In the genomic region with DNA sequence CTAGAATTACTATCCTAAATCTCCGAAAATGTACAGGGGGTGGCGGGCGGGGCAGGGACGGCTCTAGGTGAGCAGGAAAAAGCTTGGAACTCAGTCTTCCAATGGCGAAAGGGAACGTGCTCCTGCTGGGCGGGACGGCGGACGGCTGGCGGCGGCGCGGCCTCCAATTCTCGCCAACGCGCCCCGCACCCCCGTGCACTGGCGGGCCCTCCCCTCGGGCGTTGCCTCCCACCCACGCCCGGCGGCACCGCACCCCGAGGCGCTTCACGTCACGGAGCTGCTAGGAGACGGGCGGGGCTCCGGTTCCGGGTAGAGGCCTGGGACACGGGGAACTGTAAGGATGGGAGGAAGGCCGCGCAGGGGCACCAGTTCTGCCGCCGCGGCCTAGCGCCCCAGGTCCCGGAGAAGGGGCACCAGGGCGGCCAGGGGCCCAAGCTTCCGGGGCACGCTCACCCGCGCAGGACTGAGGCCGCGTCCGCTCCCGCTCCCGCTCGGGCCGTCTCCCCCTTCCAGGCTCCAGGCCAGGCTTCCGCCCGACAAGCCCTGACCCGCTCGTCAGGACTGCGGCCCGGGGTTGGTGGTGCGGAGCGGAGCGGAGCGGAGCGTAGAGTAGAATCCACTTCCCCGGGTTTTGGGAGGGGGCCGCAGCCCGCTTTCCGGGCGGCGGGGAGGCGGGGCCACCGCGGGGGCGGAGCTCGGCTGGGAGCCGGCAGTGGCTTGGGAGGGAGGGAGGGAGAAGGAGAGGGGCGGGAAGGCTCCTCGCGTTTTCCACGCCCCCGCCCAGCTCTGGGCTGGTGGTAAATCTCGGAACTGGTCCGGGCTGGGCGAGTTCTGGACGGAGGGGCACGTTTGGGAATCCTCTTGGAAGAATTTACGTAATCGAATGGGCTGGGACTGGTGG, we compare ENCODE assay signal across 1 cellular context.
A peak's percentile ranks its signal among the peaks of the same experiment; 100 is the strongest.
TF ChIP-seq lines count a peak whose summit lies in the region.

A gene (minus strand): TSS at position 594 of the 901 bp plus-strand sequence. CDS start 3,167 bp downstream, outside the sequence.

TF ChIP-seq in HEK293, 187 proteins besides CTCF, POLR2A, EP300 and RAD21 (continued from another document and continues in another):
- TF ChIP-seq, protein P1, sequence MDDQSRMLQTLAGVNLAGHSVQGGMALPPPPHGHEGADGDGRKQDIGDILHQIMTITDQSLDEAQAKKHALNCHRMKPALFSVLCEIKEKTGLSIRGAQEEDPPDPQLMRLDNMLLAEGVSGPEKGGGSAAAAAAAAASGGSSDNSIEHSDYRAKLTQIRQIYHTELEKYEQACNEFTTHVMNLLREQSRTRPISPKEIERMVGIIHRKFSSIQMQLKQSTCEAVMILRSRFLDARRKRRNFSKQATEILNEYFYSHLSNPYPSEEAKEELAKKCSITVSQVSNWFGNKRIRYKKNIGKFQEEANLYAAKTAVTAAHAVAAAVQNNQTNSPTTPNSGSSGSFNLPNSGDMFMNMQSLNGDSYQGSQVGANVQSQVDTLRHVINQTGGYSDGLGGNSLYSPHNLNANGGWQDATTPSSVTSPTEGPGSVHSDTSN (CRISPR knock-in tag; IDR thresholded peaks at IDR 0.05), result peak; percentile 65; the same call in 1 of the 2 replicates
- TF ChIP-seq ZSCAN23 (tag by site-specific recombination; IDR thresholded peaks at IDR 0.05) (no peak), ZBTB21 (tag by site-specific recombination; IDR thresholded peaks at IDR 0.05) (peak; percentile 35; the same call in 1 of the 2 replicates), ZNF133 (tag by site-specific recombination; IDR thresholded peaks at IDR 0.05) (peak; percentile 35; the same call in 1 of the 2 replicates), ZNF501 (tag by site-specific recombination; IDR thresholded peaks at IDR 0.05) (peak; percentile 97), ZNF169 (tag by site-specific recombination; IDR thresholded peaks at IDR 0.05) (no peak), ZFP41 (tag by site-specific recombination; IDR thresholded peaks at IDR 0.05; ENCODE audit: borderline replicate concordance) (no peak; the same call in 1 of the 2 replicates), ZNF544 (tag by site-specific recombination; IDR thresholded peaks at IDR 0.05) (no peak), ZBTB17 (tag by site-specific recombination; IDR thresholded peaks at IDR 0.05) (peak; percentile 83), ZNF114 (tag by site-specific recombination; IDR thresholded peaks at IDR 0.05) (no peak), ZNF549 (tag by site-specific recombination; IDR thresholded peaks at IDR 0.05) (no peak), ZNF2 (tag by site-specific recombination; IDR thresholded peaks at IDR 0.05) (peak; percentile 94), ZSCAN16 (tag by site-specific recombination; IDR thresholded peaks at IDR 0.05) (peak; percentile 67; the same call in 1 of the 2 replicates), ZNF629 (tag by site-specific recombination; IDR thresholded peaks at IDR 0.05) (peak; percentile 87), ZNF521 (tag by site-specific recombination; IDR thresholded peaks at IDR 0.05) (no peak), ZNF621 (tag by site-specific recombination; IDR thresholded peaks at IDR 0.05) (no peak), ZNF16 (tag by site-specific recombination; IDR thresholded peaks at IDR 0.05; ENCODE audit: low read depth) (no peak), ZSCAN30 (tag by site-specific recombination; IDR thresholded peaks at IDR 0.05) (peak; percentile 96), ZFHX2 (tag by site-specific recombination; conservative IDR thresholded peaks at IDR 0.05) (peak; percentile 97), ZNF211 (tag by site-specific recombination; IDR thresholded peaks at IDR 0.05; ENCODE audit: low read depth) (no peak), PRDM1 (tag by site-specific recombination; IDR thresholded peaks at IDR 0.05) (peak; percentile 56; the same call in 1 of the 2 replicates), ZNF624 (tag by site-specific recombination; IDR thresholded peaks at IDR 0.05) (no peak), ZNF302 (tag by site-specific recombination; IDR thresholded peaks at IDR 0.05; ENCODE audit: low read depth) (no peak)
- TF ChIP-seq, protein P2, sequence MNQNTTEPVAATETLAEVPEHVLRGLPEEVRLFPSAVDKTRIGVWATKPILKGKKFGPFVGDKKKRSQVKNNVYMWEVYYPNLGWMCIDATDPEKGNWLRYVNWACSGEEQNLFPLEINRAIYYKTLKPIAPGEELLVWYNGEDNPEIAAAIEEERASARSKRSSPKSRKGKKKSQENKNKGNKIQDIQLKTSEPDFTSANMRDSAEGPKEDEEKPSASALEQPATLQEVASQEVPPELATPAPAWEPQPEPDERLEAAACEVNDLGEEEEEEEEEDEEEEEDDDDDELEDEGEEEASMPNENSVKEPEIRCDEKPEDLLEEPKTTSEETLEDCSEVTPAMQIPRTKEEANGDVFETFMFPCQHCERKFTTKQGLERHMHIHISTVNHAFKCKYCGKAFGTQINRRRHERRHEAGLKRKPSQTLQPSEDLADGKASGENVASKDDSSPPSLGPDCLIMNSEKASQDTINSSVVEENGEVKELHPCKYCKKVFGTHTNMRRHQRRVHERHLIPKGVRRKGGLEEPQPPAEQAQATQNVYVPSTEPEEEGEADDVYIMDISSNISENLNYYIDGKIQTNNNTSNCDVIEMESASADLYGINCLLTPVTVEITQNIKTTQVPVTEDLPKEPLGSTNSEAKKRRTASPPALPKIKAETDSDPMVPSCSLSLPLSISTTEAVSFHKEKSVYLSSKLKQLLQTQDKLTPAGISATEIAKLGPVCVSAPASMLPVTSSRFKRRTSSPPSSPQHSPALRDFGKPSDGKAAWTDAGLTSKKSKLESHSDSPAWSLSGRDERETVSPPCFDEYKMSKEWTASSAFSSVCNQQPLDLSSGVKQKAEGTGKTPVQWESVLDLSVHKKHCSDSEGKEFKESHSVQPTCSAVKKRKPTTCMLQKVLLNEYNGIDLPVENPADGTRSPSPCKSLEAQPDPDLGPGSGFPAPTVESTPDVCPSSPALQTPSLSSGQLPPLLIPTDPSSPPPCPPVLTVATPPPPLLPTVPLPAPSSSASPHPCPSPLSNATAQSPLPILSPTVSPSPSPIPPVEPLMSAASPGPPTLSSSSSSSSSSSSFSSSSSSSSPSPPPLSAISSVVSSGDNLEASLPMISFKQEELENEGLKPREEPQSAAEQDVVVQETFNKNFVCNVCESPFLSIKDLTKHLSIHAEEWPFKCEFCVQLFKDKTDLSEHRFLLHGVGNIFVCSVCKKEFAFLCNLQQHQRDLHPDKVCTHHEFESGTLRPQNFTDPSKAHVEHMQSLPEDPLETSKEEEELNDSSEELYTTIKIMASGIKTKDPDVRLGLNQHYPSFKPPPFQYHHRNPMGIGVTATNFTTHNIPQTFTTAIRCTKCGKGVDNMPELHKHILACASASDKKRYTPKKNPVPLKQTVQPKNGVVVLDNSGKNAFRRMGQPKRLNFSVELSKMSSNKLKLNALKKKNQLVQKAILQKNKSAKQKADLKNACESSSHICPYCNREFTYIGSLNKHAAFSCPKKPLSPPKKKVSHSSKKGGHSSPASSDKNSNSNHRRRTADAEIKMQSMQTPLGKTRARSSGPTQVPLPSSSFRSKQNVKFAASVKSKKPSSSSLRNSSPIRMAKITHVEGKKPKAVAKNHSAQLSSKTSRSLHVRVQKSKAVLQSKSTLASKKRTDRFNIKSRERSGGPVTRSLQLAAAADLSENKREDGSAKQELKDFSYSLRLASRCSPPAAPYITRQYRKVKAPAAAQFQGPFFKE (tag by site-specific recombination; IDR thresholded peaks at IDR 0.05; ENCODE audit: borderline replicate concordance), result no peak
- TF ChIP-seq, protein P3, sequence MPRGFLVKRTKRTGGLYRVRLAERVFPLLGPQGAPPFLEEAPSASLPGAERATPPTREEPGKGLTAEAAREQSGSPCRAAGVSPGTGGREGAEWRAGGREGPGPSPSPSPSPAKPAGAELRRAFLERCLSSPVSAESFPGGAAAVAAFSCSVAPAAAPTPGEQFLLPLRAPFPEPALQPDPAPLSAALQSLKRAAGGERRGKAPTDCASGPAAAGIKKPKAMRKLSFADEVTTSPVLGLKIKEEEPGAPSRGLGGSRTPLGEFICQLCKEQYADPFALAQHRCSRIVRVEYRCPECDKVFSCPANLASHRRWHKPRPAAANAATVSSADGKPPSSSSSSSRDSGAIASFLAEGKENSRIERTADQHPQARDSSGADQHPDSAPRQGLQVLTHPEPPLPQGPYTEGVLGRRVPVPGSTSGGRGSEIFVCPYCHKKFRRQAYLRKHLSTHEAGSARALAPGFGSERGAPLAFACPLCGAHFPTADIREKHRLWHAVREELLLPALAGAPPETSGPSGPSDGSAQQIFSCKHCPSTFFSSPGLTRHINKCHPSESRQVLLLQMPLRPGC (tag by site-specific recombination; IDR thresholded peaks at IDR 0.05), result peak; percentile 45; the same call in 1 of the 2 replicates
- TF ChIP-seq, protein P4, sequence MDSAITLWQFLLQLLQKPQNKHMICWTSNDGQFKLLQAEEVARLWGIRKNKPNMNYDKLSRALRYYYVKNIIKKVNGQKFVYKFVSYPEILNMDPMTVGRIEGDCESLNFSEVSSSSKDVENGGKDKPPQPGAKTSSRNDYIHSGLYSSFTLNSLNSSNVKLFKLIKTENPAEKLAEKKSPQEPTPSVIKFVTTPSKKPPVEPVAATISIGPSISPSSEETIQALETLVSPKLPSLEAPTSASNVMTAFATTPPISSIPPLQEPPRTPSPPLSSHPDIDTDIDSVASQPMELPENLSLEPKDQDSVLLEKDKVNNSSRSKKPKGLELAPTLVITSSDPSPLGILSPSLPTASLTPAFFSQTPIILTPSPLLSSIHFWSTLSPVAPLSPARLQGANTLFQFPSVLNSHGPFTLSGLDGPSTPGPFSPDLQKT (IDR thresholded peaks at IDR 0.05; ENCODE audit: borderline replicate concordance, low read depth, low read length), result no peak
- TF ChIP-seq, protein P5, sequence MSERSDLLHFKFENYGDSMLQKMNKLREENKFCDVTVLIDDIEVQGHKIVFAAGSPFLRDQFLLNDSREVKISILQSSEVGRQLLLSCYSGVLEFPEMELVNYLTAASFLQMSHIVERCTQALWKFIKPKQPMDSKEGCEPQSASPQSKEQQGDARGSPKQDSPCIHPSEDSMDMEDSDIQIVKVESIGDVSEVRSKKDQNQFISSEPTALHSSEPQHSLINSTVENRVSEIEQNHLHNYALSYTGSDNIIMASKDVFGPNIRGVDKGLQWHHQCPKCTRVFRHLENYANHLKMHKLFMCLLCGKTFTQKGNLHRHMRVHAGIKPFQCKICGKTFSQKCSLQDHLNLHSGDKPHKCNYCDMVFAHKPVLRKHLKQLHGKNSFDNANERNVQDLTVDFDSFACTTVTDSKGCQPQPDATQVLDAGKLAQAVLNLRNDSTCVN (tag by site-specific recombination; optimal IDR thresholded peaks at IDR 0.05), result peak; percentile 98
- TF ChIP-seq, protein P6, sequence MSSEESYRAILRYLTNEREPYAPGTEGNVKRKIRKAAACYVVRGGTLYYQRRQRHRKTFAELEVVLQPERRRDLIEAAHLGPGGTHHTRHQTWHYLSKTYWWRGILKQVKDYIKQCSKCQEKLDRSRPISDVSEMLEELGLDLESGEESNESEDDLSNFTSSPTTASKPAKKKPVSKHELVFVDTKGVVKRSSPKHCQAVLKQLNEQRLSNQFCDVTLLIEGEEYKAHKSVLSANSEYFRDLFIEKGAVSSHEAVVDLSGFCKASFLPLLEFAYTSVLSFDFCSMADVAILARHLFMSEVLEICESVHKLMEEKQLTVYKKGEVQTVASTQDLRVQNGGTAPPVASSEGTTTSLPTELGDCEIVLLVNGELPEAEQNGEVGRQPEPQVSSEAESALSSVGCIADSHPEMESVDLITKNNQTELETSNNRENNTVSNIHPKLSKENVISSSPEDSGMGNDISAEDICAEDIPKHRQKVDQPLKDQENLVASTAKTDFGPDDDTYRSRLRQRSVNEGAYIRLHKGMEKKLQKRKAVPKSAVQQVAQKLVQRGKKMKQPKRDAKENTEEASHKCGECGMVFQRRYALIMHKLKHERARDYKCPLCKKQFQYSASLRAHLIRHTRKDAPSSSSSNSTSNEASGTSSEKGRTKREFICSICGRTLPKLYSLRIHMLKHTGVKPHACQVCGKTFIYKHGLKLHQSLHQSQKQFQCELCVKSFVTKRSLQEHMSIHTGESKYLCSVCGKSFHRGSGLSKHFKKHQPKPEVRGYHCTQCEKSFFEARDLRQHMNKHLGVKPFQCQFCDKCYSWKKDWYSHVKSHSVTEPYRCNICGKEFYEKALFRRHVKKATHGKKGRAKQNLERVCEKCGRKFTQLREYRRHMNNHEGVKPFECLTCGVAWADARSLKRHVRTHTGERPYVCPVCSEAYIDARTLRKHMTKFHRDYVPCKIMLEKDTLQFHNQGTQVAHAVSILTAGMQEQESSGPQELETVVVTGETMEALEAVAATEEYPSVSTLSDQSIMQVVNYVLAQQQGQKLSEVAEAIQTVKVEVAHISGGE (tag by site-specific recombination; conservative IDR thresholded peaks at IDR 0.05; ENCODE audit: low read depth), result peak; percentile 93
- TF ChIP-seq, protein P7, sequence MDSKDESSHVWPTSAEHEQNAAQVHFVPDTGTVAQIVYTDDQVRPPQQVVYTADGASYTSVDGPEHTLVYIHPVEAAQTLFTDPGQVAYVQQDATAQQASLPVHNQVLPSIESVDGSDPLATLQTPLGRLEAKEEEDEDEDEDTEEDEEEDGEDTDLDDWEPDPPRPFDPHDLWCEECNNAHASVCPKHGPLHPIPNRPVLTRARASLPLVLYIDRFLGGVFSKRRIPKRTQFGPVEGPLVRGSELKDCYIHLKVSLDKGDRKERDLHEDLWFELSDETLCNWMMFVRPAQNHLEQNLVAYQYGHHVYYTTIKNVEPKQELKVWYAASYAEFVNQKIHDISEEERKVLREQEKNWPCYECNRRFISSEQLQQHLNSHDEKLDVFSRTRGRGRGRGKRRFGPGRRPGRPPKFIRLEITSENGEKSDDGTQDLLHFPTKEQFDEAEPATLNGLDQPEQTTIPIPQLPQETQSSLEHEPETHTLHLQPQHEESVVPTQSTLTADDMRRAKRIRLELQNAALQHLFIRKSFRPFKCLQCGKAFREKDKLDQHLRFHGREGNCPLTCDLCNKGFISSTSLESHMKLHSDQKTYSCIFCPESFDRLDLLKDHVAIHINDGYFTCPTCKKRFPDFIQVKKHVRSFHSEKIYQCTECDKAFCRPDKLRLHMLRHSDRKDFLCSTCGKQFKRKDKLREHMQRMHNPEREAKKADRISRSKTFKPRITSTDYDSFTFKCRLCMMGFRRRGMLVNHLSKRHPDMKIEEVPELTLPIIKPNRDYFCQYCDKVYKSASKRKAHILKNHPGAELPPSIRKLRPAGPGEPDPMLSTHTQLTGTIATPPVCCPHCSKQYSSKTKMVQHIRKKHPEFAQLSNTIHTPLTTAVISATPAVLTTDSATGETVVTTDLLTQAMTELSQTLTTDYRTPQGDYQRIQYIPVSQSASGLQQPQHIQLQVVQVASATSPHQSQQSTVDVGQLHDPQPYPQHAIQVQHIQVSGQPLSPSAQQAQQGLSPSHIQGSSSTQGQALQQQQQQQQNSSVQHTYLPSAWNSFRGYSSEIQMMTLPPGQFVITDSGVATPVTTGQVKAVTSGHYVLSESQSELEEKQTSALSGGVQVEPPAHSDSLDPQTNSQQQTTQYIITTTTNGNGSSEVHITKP (tag by site-specific recombination; IDR thresholded peaks at IDR 0.05), result peak; percentile 22; the same call in 1 of the 2 replicates
- TF ChIP-seq, protein P8, sequence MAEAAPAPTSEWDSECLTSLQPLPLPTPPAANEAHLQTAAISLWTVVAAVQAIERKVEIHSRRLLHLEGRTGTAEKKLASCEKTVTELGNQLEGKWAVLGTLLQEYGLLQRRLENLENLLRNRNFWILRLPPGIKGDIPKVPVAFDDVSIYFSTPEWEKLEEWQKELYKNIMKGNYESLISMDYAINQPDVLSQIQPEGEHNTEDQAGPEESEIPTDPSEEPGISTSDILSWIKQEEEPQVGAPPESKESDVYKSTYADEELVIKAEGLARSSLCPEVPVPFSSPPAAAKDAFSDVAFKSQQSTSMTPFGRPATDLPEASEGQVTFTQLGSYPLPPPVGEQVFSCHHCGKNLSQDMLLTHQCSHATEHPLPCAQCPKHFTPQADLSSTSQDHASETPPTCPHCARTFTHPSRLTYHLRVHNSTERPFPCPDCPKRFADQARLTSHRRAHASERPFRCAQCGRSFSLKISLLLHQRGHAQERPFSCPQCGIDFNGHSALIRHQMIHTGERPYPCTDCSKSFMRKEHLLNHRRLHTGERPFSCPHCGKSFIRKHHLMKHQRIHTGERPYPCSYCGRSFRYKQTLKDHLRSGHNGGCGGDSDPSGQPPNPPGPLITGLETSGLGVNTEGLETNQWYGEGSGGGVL (tag by site-specific recombination; IDR thresholded peaks at IDR 0.05), result peak; percentile 84
